In genomic region chr1:32884726-32885125, GRCh38 we compare ENCODE assay signal across 25 cellular contexts. TPM values are rescaled to one million over a fixed set of nuclear protein-coding genes. Genes with fewer than 3 reads are reported as not detected.
"Had no signal": no experiment of that assay in that cellular context is flagged by ENCODE, and none has a peak within 500 bp of the region (broad histone marks: within the 10 kb centered on the region; RNA-seq: fewer than 3 reads in every experiment).

No MANE protein-coding gene starts in this region.

- ATAC-seq: activated naive CD8-positive, alpha-beta T cell treated with anti-CD3 and anti-CD28 coated beads, Interleukin-2, amount 50 U/mL, for 24 hours; foreskin keratinocyte; left lobe of liver; natural killer cell; stimulated activated memory B cell treated with anti-CD40 and anti-IgM and Interleukin-4, amounts not matched to agents 10 μg/mL and 1 μg/mL and 100 μg/mL, for 72 hours had no signal

- DNase-seq: activated CD4-positive, alpha-beta T cell treated with anti-CD3 and anti-CD28 coated beads, Interleukin-2, amount 50 U/mL, for 1 hour; activated CD4-positive, CD25-positive, alpha-beta regulatory T cell treated with anti-CD3 and anti-CD28 coated beads, Interleukin-2, amount 50 U/mL, for 72 hours; activated CD8-positive, alpha-beta memory T cell treated with anti-CD3 and anti-CD28 coated beads for 24 hours; activated CD8-positive, alpha-beta memory T cell treated with anti-CD3 and anti-CD28 coated beads, Interleukin-2, amount 50 U/mL, for 48 hours; activated effector memory CD4-positive, alpha-beta T cell treated with Interleukin-2 at 50 U/mL for 16 hours; activated naive CD4-positive, alpha-beta T cell treated with anti-CD3 and anti-CD28 coated beads, Interleukin-2, amount 10 ng/mL, durations not matched to agents 7 days and 5 days; activated naive CD8-positive, alpha-beta T cell treated with anti-CD3 and anti-CD28 coated beads, Interleukin-2, amount 50 U/mL, for 24 hours; activated T-cell treated with anti-CD3 and anti-CD28 coated beads, Interleukin-2, amount 50 U/mL, for 48 hours; central memory CD4-positive, alpha-beta T cell; dorsolateral prefrontal cortex; endodermal cell; foreskin keratinocyte; hypothalamus; islet precursor cell; natural killer cell; sigmoid colon; stimulated activated CD4-positive, alpha-beta T cell treated with anti-CD3 and anti-CD28 coated beads, Interleukin-4, amount 100 ng/mL, for 4 hours; T1000; testis had no signal

- FAIRE-seq: colon had no signal

- H3K9me3 Mint-ChIP-seq: activated naive CD4-positive, alpha-beta T cell treated with anti-CD3 and anti-CD28 coated beads, Interleukin-2, amount 10 ng/mL, durations not matched to agents 7 days and 5 days; activated naive CD8-positive, alpha-beta T cell treated with anti-CD3 and anti-CD28 coated beads, Interleukin-2, amount 50 U/mL, for 24 hours; endodermal cell; natural killer cell; stimulated activated memory B cell treated with anti-CD40 and anti-IgM and Interleukin-4, amounts not matched to agents 10 μg/mL and 1 μg/mL and 100 μg/mL, for 72 hours; type B pancreatic cell had no signal

- H3K4me1 Mint-ChIP-seq: stimulated activated memory B cell treated with anti-CD40 and anti-IgM and Interleukin-4, amounts not matched to agents 10 μg/mL and 1 μg/mL and 100 μg/mL, for 72 hours had no signal

- H3K36me3 Mint-ChIP-seq: activated naive CD4-positive, alpha-beta T cell treated with anti-CD3 and anti-CD28 coated beads, Interleukin-2, amount 10 ng/mL, durations not matched to agents 7 days and 5 days; brain; natural killer cell; stimulated activated memory B cell treated with anti-CD40 and anti-IgM and Interleukin-4, amounts not matched to agents 10 μg/mL and 1 μg/mL and 100 μg/mL, for 72 hours; type B pancreatic cell had no signal

- H3K27ac Mint-ChIP-seq: activated naive CD4-positive, alpha-beta T cell treated with anti-CD3 and anti-CD28 coated beads, Interleukin-2, amount 10 ng/mL, durations not matched to agents 7 days and 5 days; activated naive CD8-positive, alpha-beta T cell treated with anti-CD3 and anti-CD28 coated beads, Interleukin-2, amount 50 U/mL, for 24 hours; endodermal cell; natural killer cell; stimulated activated memory B cell treated with anti-CD40 and anti-IgM and Interleukin-4, amounts not matched to agents 10 μg/mL and 1 μg/mL and 100 μg/mL, for 72 hours; type B pancreatic cell had no signal

- H3K4me3 Mint-ChIP-seq: activated naive CD4-positive, alpha-beta T cell treated with anti-CD3 and anti-CD28 coated beads, Interleukin-2, amount 10 ng/mL, durations not matched to agents 7 days and 5 days; activated naive CD8-positive, alpha-beta T cell treated with anti-CD3 and anti-CD28 coated beads, Interleukin-2, amount 50 U/mL, for 24 hours; stimulated activated memory B cell treated with anti-CD40 and anti-IgM and Interleukin-4, amounts not matched to agents 10 μg/mL and 1 μg/mL and 100 μg/mL, for 72 hours had no signal

RNA-seq across cellular contexts. Expression of gene HPCA, which starts 1.6 kb away (rescaled TPM):
- total RNA-seq: foreskin keratinocyte, left lobe of liver, sigmoid colon had no signal
- polyA plus RNA-seq: fibroblast of lung, foreskin keratinocyte had no signal

RNA-seq across cellular contexts. Expression of gene FNDC5, which starts 14.0 kb away (rescaled TPM):
- total RNA-seq: foreskin keratinocyte had no signal
- polyA plus RNA-seq: foreskin keratinocyte had no signal

RNA-seq across cellular contexts. Expression of gene TMEM54, which starts 16.5 kb away (rescaled TPM):
- total RNA-seq: natural killer cell had no signal
